14 cellular contexts compared by ENCODE assay signal in genomic region chr12:79217306-79217705, GRCh38.
"Had no signal": no experiment of that assay in that cellular context is flagged by ENCODE, and none has a peak within 500 bp of the region (broad histone marks: within the 10 kb centered on the region; RNA-seq: fewer than 3 reads in every experiment).

No MANE protein-coding gene starts in this region.

- DNase-seq: activated CD4-positive, alpha-beta T cell treated with anti-CD3 and anti-CD28 coated beads, Interleukin-2, amount 50 U/mL, for 1 hour; activated CD4-positive, CD25-positive, alpha-beta regulatory T cell; activated naive CD8-positive, alpha-beta T cell treated with anti-CD3 and anti-CD28 coated beads for 36 hours; central memory CD4-positive, alpha-beta T cell; colonic mucosa; ovary; spleen; trophoblast cell had no signal

- H3K4me3 ChIP-seq: colonic mucosa, neural progenitor cell, ovary, spleen, suprapubic skin had no signal

- H2AFZ ChIP-seq: neural progenitor cell had no signal

- H3K9ac ChIP-seq: neural progenitor cell had no signal

- H3K36me3 ChIP-seq: colonic mucosa, ovary, spleen, suprapubic skin had no signal

- H3K4me2 ChIP-seq: neural progenitor cell had no signal

- H3K27me3 ChIP-seq: colonic mucosa, neural progenitor cell, ovary, spleen, suprapubic skin had no signal

- ATAC-seq: esophagus mucosa, left lobe of liver, sciatic nerve had no signal

- H3K9me3 ChIP-seq: colonic mucosa, ovary had no signal

- H3K4me1 ChIP-seq: colonic mucosa, neural progenitor cell, spleen, suprapubic skin had no signal

- FAIRE-seq: islet of Langerhans had no signal

- H3K27ac ChIP-seq: colonic mucosa, neural progenitor cell, ovary, spleen, suprapubic skin had no signal
